Comparison of ENCODE assay signal across 35 cellular contexts in the genomic region with DNA sequence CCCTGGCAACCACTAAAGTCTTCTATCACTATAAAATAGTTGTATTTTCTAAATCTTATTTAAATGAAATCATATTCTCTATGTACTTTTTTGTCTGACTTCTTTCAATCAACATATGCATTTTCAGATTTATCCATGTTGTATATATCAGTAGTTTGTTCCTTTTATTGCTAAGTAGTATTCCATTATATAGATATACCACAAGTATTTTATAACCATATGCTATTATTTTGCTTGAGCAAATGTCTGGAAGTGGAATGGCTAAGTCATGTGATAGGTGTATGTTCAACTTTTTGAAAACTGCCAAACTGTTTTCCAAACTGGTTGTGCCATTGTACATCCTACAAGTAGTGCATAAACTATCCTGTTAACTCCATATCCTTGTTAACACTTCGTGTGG.
DNase-seq lines count a peak whose midpoint lies in the region; ATAC-seq, FAIRE-seq and TF ChIP-seq lines count a peak whose summit lies in the region.
"Had no signal": no experiment of that assay in that cellular context is flagged by ENCODE, and none has a peak within 500 bp of the region (broad histone marks: within the 10 kb centered on the region; RNA-seq: fewer than 3 reads in every experiment).

No MANE protein-coding gene starts in this region.

- TF ChIP-seq CTCF in SK-N-SH (IDR thresholded peaks at IDR 0.05) (no peak), K562 (IDR thresholded peaks at IDR 0.05 in 2 of 3, conservative IDR thresholded peaks at IDR 0.05 in 1 of 3; ENCODE audit: insufficient read depth in 2 of 3, low read depth in 1 of 3, low read length in 3 of 3) (no peak)

- H3K4me1 ChIP-seq in SK-N-SH (ENCODE audit: control insufficient read depth in 1 of 2, insufficient read depth in 2 of 2, low read depth in 1 of 2, low read length in 1 of 2) = no peaks in the 10 kb centered on the region
- no peaks in the 10 kb centered on the region for H3K4me1 ChIP-seq in K562 (replicated peaks in 1 of 2; ENCODE audit: control insufficient read depth in 2 of 2, insufficient read depth in 2 of 2, low read length in 2 of 2)
- H3K4me1 ChIP-seq: A549; BE2C; BLaER1; BLaER1 treated with 17β-estradiol and CSF1 and Interleukin-3, amounts not matched to agents 10 nM and 100 nM; Caco-2 had no signal

- H3K9me2 ChIP-seq in SK-N-SH = no peaks in the 10 kb centered on the region

- H3K4me3 Mint-ChIP-seq in activated CD4-positive, alpha-beta memory T cell treated with anti-CD3 and anti-CD28 coated beads, Interleukin-2, amount 10 ng/mL, durations not matched to agents 7 days and 5 days = no peak overlapping the region
- H3K4me3 Mint-ChIP-seq: B cell; CD14-positive monocyte; CD4-positive, alpha-beta memory T cell; CD4-positive, alpha-beta T cell; CD4-positive, CD25-positive, alpha-beta regulatory T cell; CD8-positive, alpha-beta memory T cell; CD8-positive, alpha-beta T cell had no signal

- no peak for ATAC-seq in SK-N-SH treated with all-trans-retinoic acid at 6 μM for 48 hours
- no peak for ATAC-seq in K562
- no peak for ATAC-seq in HG03045 (IDR thresholded peaks at IDR 0.05; ENCODE audit: unreplicated experiment)
- ATAC-seq in GM21576 (IDR thresholded peaks at IDR 0.05; ENCODE audit: unreplicated experiment) = no peak
- ATAC-seq: A549; CD8-positive, alpha-beta T cell had no signal

- peaks cover 10% of the 10 kb centered on the region for H3F3A ChIP-seq in SK-N-SH (replicated peaks; ENCODE audit: insufficient read depth)

- no peak overlapping the region for H3K27ac ChIP-seq in SK-N-SH (ENCODE audit: low read depth in 2 of 2, low read length in 1 of 2)
- no peak overlapping the region for H3K27ac ChIP-seq in K562 (ENCODE audit: extremely low read depth, low read depth, low read length)
- H3K27ac ChIP-seq: 22Rv1; A549; BLaER1; BLaER1 treated with 17β-estradiol and CSF1 and Interleukin-3, amounts not matched to agents 10 nM and 100 nM; C4-2B had no signal

- H3K79me2 ChIP-seq in SK-N-SH (ENCODE audit: insufficient read depth) = no peaks in the 10 kb centered on the region
- H3K79me2 ChIP-seq in K562 (ENCODE audit: control insufficient read depth, insufficient read depth, low read length) = no peaks in the 10 kb centered on the region

- no peak overlapping the region for H3K4me3 ChIP-seq in SK-N-SH (ENCODE audit: low read depth in 2 of 2, low read length in 1 of 2)
- no peak overlapping the region for H3K4me3 ChIP-seq in K562
- H3K4me3 ChIP-seq: A549; BLaER1; BLaER1 treated with 17β-estradiol and CSF1 and Interleukin-3, amounts not matched to agents 10 nM and 100 nM had no signal

- H3K36me3 ChIP-seq in SK-N-SH (replicated peaks in 1 of 2; ENCODE audit: control insufficient read depth in 1 of 2, insufficient read depth in 2 of 2, low read length in 1 of 2) = peaks cover 0 to 8% of the 10 kb centered on the region in 2 experiments
- H3K36me3 ChIP-seq in K562 (ENCODE audit: control insufficient read depth, insufficient read depth, low read length) = no peaks in the 10 kb centered on the region
- H3K36me3 ChIP-seq: BE2C had no signal

- no peak for TF ChIP-seq POLR2A in K562 (conservative IDR thresholded peaks at IDR 0.05)

- in situ Hi-C loops in K562 (cut with MboI) = no loop called here

- DNase-seq in SK-N-SH (no peak), GM18507 (ENCODE audit: extremely low spot score, insufficient read length, low read depth) (no peak), GM19239 (ENCODE audit: insufficient read length, low spot score) (no peak), K562 (ENCODE audit: extremely low read depth in 1 of 4, low spot score in 3 of 4) (no peak)
- no peak for DNase-seq in activated CD4-positive, alpha-beta memory T cell treated with anti-CD3 and anti-CD28 coated beads, Interleukin-2, amount 10 ng/mL, durations not matched to agents 7 days and 5 days
- DNase-seq: 8988T; ACHN; AML-193; BE2C; C1 segment of cervical spinal cord; Calu3; CD4-positive, alpha-beta memory T cell; CD4-positive, alpha-beta T cell; CD4-positive, CD25-positive, alpha-beta regulatory T cell; CD8-positive, alpha-beta memory T cell; CD8-positive, alpha-beta T cell; COR-L47; DMS 273 treated with DMSO at 0.1 percent for 48 hours; DMS153; DMS79; DMS79 treated with DMSO at 0.1 percent for 48 hours; DND-41; EL had no signal

- H3K4me1 Mint-ChIP-seq in activated CD4-positive, alpha-beta memory T cell treated with anti-CD3 and anti-CD28 coated beads, Interleukin-2, amount 10 ng/mL, durations not matched to agents 7 days and 5 days = no peaks in the 10 kb centered on the region
- H3K4me1 Mint-ChIP-seq: B cell; CD14-positive monocyte; CD4-positive, alpha-beta memory T cell; CD4-positive, CD25-positive, alpha-beta regulatory T cell; CD8-positive, alpha-beta memory T cell had no signal

- H3K9me3 Mint-ChIP-seq in activated CD4-positive, alpha-beta memory T cell treated with anti-CD3 and anti-CD28 coated beads, Interleukin-2, amount 10 ng/mL, durations not matched to agents 7 days and 5 days = peaks cover 2% of the 10 kb centered on the region

- FAIRE-seq in GM18507 (lab: Jason Lieb, UNC) (peak; percentile 12), GM19239 (lab: Jason Lieb, UNC) (peak; percentile 28), K562 (lab: Jason Lieb, UNC) (no peak)
- FAIRE-seq: A549, D721Med had no signal

- H3K9me1 ChIP-seq in K562 (ENCODE audit: control insufficient read depth, insufficient read depth, low read length) = no peaks in the 10 kb centered on the region

- H2AFZ ChIP-seq in SK-N-SH (ENCODE audit: low read depth) (no peak overlapping the region), K562 (ENCODE audit: low read depth, low read length) (no peak overlapping the region)

- no peak overlapping the region for H3K9ac ChIP-seq in SK-N-SH
- no peak overlapping the region for H3K9ac ChIP-seq in K562 (ENCODE audit: insufficient read depth in 1 of 2, low read depth in 2 of 2, low read length in 2 of 2)
- H3K9ac ChIP-seq: BLaER1; BLaER1 treated with 17β-estradiol and CSF1 and Interleukin-3, amounts not matched to agents 10 nM and 100 nM had no signal

- POLR2A ChIA-PET in SK-N-SH (lab: Yijun Ruan, JAX) = no interaction called here
- POLR2A ChIA-PET in K562 (lab: Yijun Ruan, JAX) = no interaction called here
- POLR2A ChIA-PET in activated CD4-positive, alpha-beta memory T cell treated with anti-CD3 and anti-CD28 coated beads, Interleukin-2, amount 10 ng/mL, durations not matched to agents 7 days and 5 days (lab: Charles Lee) = no interaction called here

- H3K27ac Mint-ChIP-seq in activated CD4-positive, alpha-beta memory T cell treated with anti-CD3 and anti-CD28 coated beads, Interleukin-2, amount 10 ng/mL, durations not matched to agents 7 days and 5 days = no peak overlapping the region
- H3K27ac Mint-ChIP-seq: B cell; CD14-positive monocyte; CD4-positive, alpha-beta memory T cell; CD4-positive, alpha-beta T cell; CD8-positive, alpha-beta memory T cell; CD8-positive, alpha-beta T cell had no signal

- TF ChIP-seq RAD21 in SK-N-SH (IDR thresholded peaks at IDR 0.05; ENCODE audit: low read length) (no peak), K562 (CRISPR knock-in tag; conservative IDR thresholded peaks at IDR 0.05 in 1 of 2, IDR thresholded peaks at IDR 0.05 in 1 of 2) (no peak)

- 68% methylated on average over 1 of the region's 1 CpG for WGBS in SK-N-SH (ENCODE audit: low lambda C conversion rate)
- 5% methylated on average over 1 of the region's 1 CpG for WGBS in K562 (ENCODE audit: insufficient coverage, low coverage, missing lambda C conversion rate)

- H3K27me3 Mint-ChIP-seq in activated CD4-positive, alpha-beta memory T cell treated with anti-CD3 and anti-CD28 coated beads, Interleukin-2, amount 10 ng/mL, durations not matched to agents 7 days and 5 days = no peaks in the 10 kb centered on the region
- H3K27me3 Mint-ChIP-seq: B cell; CD4-positive, alpha-beta memory T cell; CD4-positive, alpha-beta T cell; CD4-positive, CD25-positive, alpha-beta regulatory T cell; CD8-positive, alpha-beta memory T cell had no signal

- intact Hi-C loops in K562 (cut with micrococcal nuclease) = no loop called here

- H3K27me3 ChIP-seq in SK-N-SH (ENCODE audit: insufficient read depth) (no peaks in the 10 kb centered on the region), K562 (ENCODE audit: control insufficient read depth in 2 of 2, insufficient read depth in 2 of 2, low read length in 2 of 2) (no peaks in the 10 kb centered on the region)
- H3K27me3 ChIP-seq: BE2C; BLaER1; BLaER1 treated with 17β-estradiol and CSF1 and Interleukin-3, amounts not matched to agents 10 nM and 100 nM had no signal

- H3K4me2 ChIP-seq in SK-N-SH = no peak overlapping the region
- H3K4me2 ChIP-seq in K562 (ENCODE audit: insufficient read depth, low read length) = no peak overlapping the region
- H3K4me2 ChIP-seq: A549; BLaER1; BLaER1 treated with 17β-estradiol and CSF1 and Interleukin-3, amounts not matched to agents 10 nM and 100 nM had no signal

- H3K9me3 ChIP-seq in SK-N-SH (no peaks in the 10 kb centered on the region; the same call in 1 of the 2 replicates), K562 (replicated peaks; ENCODE audit: control insufficient read depth, insufficient read depth, low read depth, low read length) (no peaks in the 10 kb centered on the region)
- H3K9me3 ChIP-seq: A549, BE2C had no signal

- peaks cover 10% of the 10 kb centered on the region for H3K36me3 Mint-ChIP-seq in activated CD4-positive, alpha-beta memory T cell treated with anti-CD3 and anti-CD28 coated beads, Interleukin-2, amount 10 ng/mL, durations not matched to agents 7 days and 5 days (ENCODE audit: low read depth)

- H4K20me1 ChIP-seq in SK-N-SH (ENCODE audit: insufficient read depth) (no peaks in the 10 kb centered on the region), K562 (replicated peaks; ENCODE audit: control insufficient read depth, insufficient read depth, low read length) (no peaks in the 10 kb centered on the region)
- H4K20me1 ChIP-seq: BLaER1; BLaER1 treated with 17β-estradiol and CSF1 and Interleukin-3, amounts not matched to agents 10 nM and 100 nM had no signal

- no TSS peak for BruUV-seq in K562 (replicated peaks; lab: Mats Ljungman, UMichigan)

- no peak for TF ChIP-seq EP300 in SK-N-SH (IDR thresholded peaks at IDR 0.05; ENCODE audit: borderline replicate concordance in 1 of 2, low read depth in 1 of 2, low read length in 1 of 2)
- TF ChIP-seq EP300 in K562 (IDR thresholded peaks at IDR 0.05; ENCODE audit: low read length) = no peak

- CTCF ChIA-PET in SK-N-SH (lab: Yijun Ruan, JAX) = no interaction called here
- CTCF ChIA-PET in K562 (lab: Yijun Ruan, JAX; ENCODE audit: low intra/inter-chr PET ratio) = no interaction called here
- CTCF ChIA-PET in activated CD4-positive, alpha-beta memory T cell treated with anti-CD3 and anti-CD28 coated beads, Interleukin-2, amount 10 ng/mL, durations not matched to agents 7 days and 5 days (lab: Charles Lee) = no interaction called here

TF ChIP-seq in SK-N-SH treated with all-trans-retinoic acid at 6 μM for 48 hours, 23 proteins besides CTCF, POLR2A, EP300 and RAD21 (continues in another document):
- no peak for TF ChIP-seq ZFP3 (CRISPR knock-in tag; IDR thresholded peaks at IDR 0.05)
- no peak for TF ChIP-seq TOX (CRISPR knock-in tag; IDR thresholded peaks at IDR 0.05; ENCODE audit: borderline replicate concordance)

TF ChIP-seq in SK-N-SH, 30 proteins besides CTCF, POLR2A, EP300 and RAD21 (continues in another document):
- TF ChIP-seq GATA2 (CRISPR knock-in tag; IDR thresholded peaks at IDR 0.05) = no peak
- no peak for TF ChIP-seq NFIC (IDR thresholded peaks at IDR 0.05; ENCODE audit: borderline replicate concordance)

TF ChIP-seq in K562, 482 proteins besides CTCF, POLR2A, EP300 and RAD21 (continues in another document):
- TF ChIP-seq HNRNPLL (IDR thresholded peaks at IDR 0.05; ENCODE audit: low read depth, low read length, poor library complexity, severe bottlenecking) = no peak
